ENCODE assay signal across 8 cellular contexts in genomic region chr5:61408476-61409168, GRCh38.
DNase-seq lines count a peak whose midpoint lies in the region; ATAC-seq and TF ChIP-seq lines count a peak whose summit lies in the region.

No MANE protein-coding gene starts in this region.

- peak overlapping the region; percentile 44; the same call in 1 of the 2 replicates for H3K4me2 ChIP-seq in MM.1S (ENCODE audit: low read depth, low read length)

- no peak for TF ChIP-seq CTCF in HEK293 (tag by site-specific recombination; IDR thresholded peaks at IDR 0.05)
- TF ChIP-seq CTCF in MM.1S (IDR thresholded peaks at IDR 0.05; ENCODE audit: low read length) = no peak

- H3K36me3 ChIP-seq in ES-I3 (ENCODE audit: insufficient read depth, low read length) (no peaks in the 10 kb centered on the region), HEK293 (ENCODE audit: control insufficient read depth in 2 of 2, insufficient read depth in 1 of 2, low read length in 2 of 2) (no peaks in the 10 kb centered on the region), MM.1S (replicated peaks; ENCODE audit: insufficient read depth, low read length) (no peaks in the 10 kb centered on the region)

- H3K27ac ChIP-seq in HEK293 (ENCODE audit: extremely low read depth, low read depth, low read length) (no peak overlapping the region), MM.1S (ENCODE audit: low read length) (no peak overlapping the region)

- H3K4me3 Mint-ChIP-seq in naive thymus-derived CD8-positive, alpha-beta T cell = peak overlapping the region; percentile 78 to 94 (median 84)
- H3K4me3 Mint-ChIP-seq in stimulated activated effector memory CD8-positive, alpha-beta T cell treated with anti-CD3 and anti-CD28 coated beads, Interleukin-12 subunit alpha, Interleukin-12 subunit beta, amount 100 ng/mL, for 72 hours = peak overlapping the region; percentile 61

- H3K9ac ChIP-seq in ES-I3 (ENCODE audit: low read depth, low read length) (peak overlapping the region; percentile 57), MM.1S (ENCODE audit: low read length) (peak overlapping the region; percentile 20; the same call in 1 of the 2 replicates)

- POLR2A ChIA-PET in HEK293 (lab: Yijun Ruan, JAX) = interaction anchor here (0.7 to 2.7 kb wide), 3 partner anchors 75 to 106 kb away, joined by 3 to 29 read pairs (median 4); partner anchors contain the start of gene ZSWIM6
- POLR2A ChIA-PET in naive thymus-derived CD8-positive, alpha-beta T cell (lab: Charles Lee) = interaction anchor here (0.6 to 2.3 kb wide), 4 partner anchors 72 to 250 kb away, joined by 3 to 22 read pairs (median 3); partner anchors contain the start of gene ZSWIM6

- peaks cover 0 to 2% (median 0%) of the 10 kb centered on the region in 5 donors for H3K27me3 Mint-ChIP-seq in naive thymus-derived CD8-positive, alpha-beta T cell

- DNase-seq in MM.1S (peak; percentile 99), SHP77 (lab: John Stamatoyannopoulos, UW) (peak; percentile 96 to 98), fibroblast of peridontal ligament (ENCODE audit: extremely low read depth) (peak; percentile 100)
- DNase-seq in activated effector memory CD4-positive, alpha-beta T cell treated with Interleukin-2 at 50 U/mL for 16 hours = peak; percentile 94
- peak; percentile 92 to 99 (median 98) for DNase-seq in naive thymus-derived CD8-positive, alpha-beta T cell
- DNase-seq in stimulated activated effector memory CD8-positive, alpha-beta T cell treated with anti-CD3 and anti-CD28 coated beads, Interleukin-12 subunit alpha, Interleukin-12 subunit beta, amount 100 ng/mL, for 72 hours (ENCODE audit: low spot score in 2 of 2) = peak; percentile 93 to 96

- no peaks in the 10 kb centered on the region for H3K9me3 ChIP-seq in ES-I3 (ENCODE audit: control insufficient read depth, insufficient read depth, low read length)
- H3K9me3 ChIP-seq in HEK293 (ENCODE audit: control insufficient read depth, insufficient read depth, low read depth, low read length) = no peaks in the 10 kb centered on the region
- H3K9me3 ChIP-seq in MM.1S (replicated peaks; ENCODE audit: insufficient read depth, low read length) = no peaks in the 10 kb centered on the region

- H3K4me1 ChIP-seq in ES-I3 (ENCODE audit: insufficient read depth, low read length) (peaks cover 28% of the 10 kb centered on the region), HEK293 (ENCODE audit: control insufficient read depth, insufficient read depth, low read length) (peaks cover 15% of the 10 kb centered on the region; the same call in 1 of the 2 replicates), MM.1S (ENCODE audit: low read length) (peaks cover 17% of the 10 kb centered on the region)

- ATAC-seq in naive thymus-derived CD8-positive, alpha-beta T cell = peak; percentile 94 to 97
- ATAC-seq in stimulated activated effector memory CD8-positive, alpha-beta T cell treated with anti-CD3 and anti-CD28 coated beads, Interleukin-12 subunit alpha, Interleukin-12 subunit beta, amount 100 ng/mL, for 72 hours = peak; percentile 99

- H3K36me3 Mint-ChIP-seq in naive thymus-derived CD8-positive, alpha-beta T cell = no peaks in the 10 kb centered on the region
- peaks cover 6% of the 10 kb centered on the region for H3K36me3 Mint-ChIP-seq in stimulated activated effector memory CD8-positive, alpha-beta T cell treated with anti-CD3 and anti-CD28 coated beads, Interleukin-12 subunit alpha, Interleukin-12 subunit beta, amount 100 ng/mL, for 72 hours

- H3F3A ChIP-seq in MM.1S (ENCODE audit: insufficient read depth, low read length) = no peaks in the 10 kb centered on the region

- H3K9me3 Mint-ChIP-seq in naive thymus-derived CD8-positive, alpha-beta T cell = peaks cover 0 to 2% (median 0%) of the 10 kb centered on the region in 9 donors
- no peaks in the 10 kb centered on the region for H3K9me3 Mint-ChIP-seq in stimulated activated effector memory CD8-positive, alpha-beta T cell treated with anti-CD3 and anti-CD28 coated beads, Interleukin-12 subunit alpha, Interleukin-12 subunit beta, amount 100 ng/mL, for 72 hours

- CTCF ChIA-PET in HEK293 (lab: Yijun Ruan, JAX) = interaction anchor here (0.6 kb wide), 1 partner anchor 23 kb away, joined by 3 read pairs; no protein-coding TSS in a partner anchor

- no peak overlapping the region for H2AFZ ChIP-seq in MM.1S (ENCODE audit: low read length)

- H3K4me3 ChIP-seq in HEK293 (ENCODE audit: low read depth, low read length) (no peak overlapping the region; the same call in 1 of the 2 replicates), MM.1S (ENCODE audit: low read length) (peak overlapping the region; percentile 19; the same call in 1 of the 2 replicates)

- H3K27ac Mint-ChIP-seq in naive thymus-derived CD8-positive, alpha-beta T cell = peak overlapping the region; percentile 77 to 97 (median 93)
- H3K27ac Mint-ChIP-seq in stimulated activated effector memory CD8-positive, alpha-beta T cell treated with anti-CD3 and anti-CD28 coated beads, Interleukin-12 subunit alpha, Interleukin-12 subunit beta, amount 100 ng/mL, for 72 hours = peak overlapping the region; percentile 86

- H3K79me2 ChIP-seq in MM.1S (ENCODE audit: low read length) = peaks cover 28% of the 10 kb centered on the region

- no peaks in the 10 kb centered on the region for H3K27me3 ChIP-seq in MM.1S (replicated peaks; ENCODE audit: insufficient read depth, low read length)

- peaks cover 8 to 45% (median 32%) of the 10 kb centered on the region in 4 donors for H3K4me1 Mint-ChIP-seq in naive thymus-derived CD8-positive, alpha-beta T cell
- peaks cover 34% of the 10 kb centered on the region for H3K4me1 Mint-ChIP-seq in stimulated activated effector memory CD8-positive, alpha-beta T cell treated with anti-CD3 and anti-CD28 coated beads, Interleukin-12 subunit alpha, Interleukin-12 subunit beta, amount 100 ng/mL, for 72 hours

- no peaks in the 10 kb centered on the region for H4K20me1 ChIP-seq in MM.1S (ENCODE audit: insufficient read depth, low read length)

- no peaks in the 10 kb centered on the region for H3K9me2 ChIP-seq in MM.1S (replicated peaks; ENCODE audit: insufficient read depth, low read length)

TF ChIP-seq in HEK293, 187 proteins besides CTCF, POLR2A, EP300 and RAD21 (continues in another document):
- TF ChIP-seq ZNF292 (tag by site-specific recombination; IDR thresholded peaks at IDR 0.05; ENCODE audit: borderline replicate concordance, low read depth) = no peak
- TF ChIP-seq SP2 (tag by site-specific recombination; IDR thresholded peaks at IDR 0.05) = peak; percentile 89
- peak; percentile 53; the same call in 1 of the 2 replicates for TF ChIP-seq GLI2 (tag by site-specific recombination; IDR thresholded peaks at IDR 0.05; ENCODE audit: borderline replicate concordance, low read depth)
- TF ChIP-seq ZNF670 (tag by site-specific recombination; IDR thresholded peaks at IDR 0.05; ENCODE audit: low read depth) = no peak
- TF ChIP-seq, protein P1, sequence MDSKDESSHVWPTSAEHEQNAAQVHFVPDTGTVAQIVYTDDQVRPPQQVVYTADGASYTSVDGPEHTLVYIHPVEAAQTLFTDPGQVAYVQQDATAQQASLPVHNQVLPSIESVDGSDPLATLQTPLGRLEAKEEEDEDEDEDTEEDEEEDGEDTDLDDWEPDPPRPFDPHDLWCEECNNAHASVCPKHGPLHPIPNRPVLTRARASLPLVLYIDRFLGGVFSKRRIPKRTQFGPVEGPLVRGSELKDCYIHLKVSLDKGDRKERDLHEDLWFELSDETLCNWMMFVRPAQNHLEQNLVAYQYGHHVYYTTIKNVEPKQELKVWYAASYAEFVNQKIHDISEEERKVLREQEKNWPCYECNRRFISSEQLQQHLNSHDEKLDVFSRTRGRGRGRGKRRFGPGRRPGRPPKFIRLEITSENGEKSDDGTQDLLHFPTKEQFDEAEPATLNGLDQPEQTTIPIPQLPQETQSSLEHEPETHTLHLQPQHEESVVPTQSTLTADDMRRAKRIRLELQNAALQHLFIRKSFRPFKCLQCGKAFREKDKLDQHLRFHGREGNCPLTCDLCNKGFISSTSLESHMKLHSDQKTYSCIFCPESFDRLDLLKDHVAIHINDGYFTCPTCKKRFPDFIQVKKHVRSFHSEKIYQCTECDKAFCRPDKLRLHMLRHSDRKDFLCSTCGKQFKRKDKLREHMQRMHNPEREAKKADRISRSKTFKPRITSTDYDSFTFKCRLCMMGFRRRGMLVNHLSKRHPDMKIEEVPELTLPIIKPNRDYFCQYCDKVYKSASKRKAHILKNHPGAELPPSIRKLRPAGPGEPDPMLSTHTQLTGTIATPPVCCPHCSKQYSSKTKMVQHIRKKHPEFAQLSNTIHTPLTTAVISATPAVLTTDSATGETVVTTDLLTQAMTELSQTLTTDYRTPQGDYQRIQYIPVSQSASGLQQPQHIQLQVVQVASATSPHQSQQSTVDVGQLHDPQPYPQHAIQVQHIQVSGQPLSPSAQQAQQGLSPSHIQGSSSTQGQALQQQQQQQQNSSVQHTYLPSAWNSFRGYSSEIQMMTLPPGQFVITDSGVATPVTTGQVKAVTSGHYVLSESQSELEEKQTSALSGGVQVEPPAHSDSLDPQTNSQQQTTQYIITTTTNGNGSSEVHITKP (tag by site-specific recombination; IDR thresholded peaks at IDR 0.05) = peak; percentile 75
- TF ChIP-seq, protein P2, sequence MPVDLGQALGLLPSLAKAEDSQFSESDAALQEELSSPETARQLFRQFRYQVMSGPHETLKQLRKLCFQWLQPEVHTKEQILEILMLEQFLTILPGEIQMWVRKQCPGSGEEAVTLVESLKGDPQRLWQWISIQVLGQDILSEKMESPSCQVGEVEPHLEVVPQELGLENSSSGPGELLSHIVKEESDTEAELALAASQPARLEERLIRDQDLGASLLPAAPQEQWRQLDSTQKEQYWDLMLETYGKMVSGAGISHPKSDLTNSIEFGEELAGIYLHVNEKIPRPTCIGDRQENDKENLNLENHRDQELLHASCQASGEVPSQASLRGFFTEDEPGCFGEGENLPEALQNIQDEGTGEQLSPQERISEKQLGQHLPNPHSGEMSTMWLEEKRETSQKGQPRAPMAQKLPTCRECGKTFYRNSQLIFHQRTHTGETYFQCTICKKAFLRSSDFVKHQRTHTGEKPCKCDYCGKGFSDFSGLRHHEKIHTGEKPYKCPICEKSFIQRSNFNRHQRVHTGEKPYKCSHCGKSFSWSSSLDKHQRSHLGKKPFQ (tag by site-specific recombination; IDR thresholded peaks at IDR 0.05) = peak; percentile 100
- TF ChIP-seq, protein P3, sequence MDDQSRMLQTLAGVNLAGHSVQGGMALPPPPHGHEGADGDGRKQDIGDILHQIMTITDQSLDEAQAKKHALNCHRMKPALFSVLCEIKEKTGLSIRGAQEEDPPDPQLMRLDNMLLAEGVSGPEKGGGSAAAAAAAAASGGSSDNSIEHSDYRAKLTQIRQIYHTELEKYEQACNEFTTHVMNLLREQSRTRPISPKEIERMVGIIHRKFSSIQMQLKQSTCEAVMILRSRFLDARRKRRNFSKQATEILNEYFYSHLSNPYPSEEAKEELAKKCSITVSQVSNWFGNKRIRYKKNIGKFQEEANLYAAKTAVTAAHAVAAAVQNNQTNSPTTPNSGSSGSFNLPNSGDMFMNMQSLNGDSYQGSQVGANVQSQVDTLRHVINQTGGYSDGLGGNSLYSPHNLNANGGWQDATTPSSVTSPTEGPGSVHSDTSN (CRISPR knock-in tag; IDR thresholded peaks at IDR 0.05) = peak; percentile 80; the same call in 1 of the 2 replicates
- peak; percentile 72 for TF ChIP-seq WT1 (tag by site-specific recombination; IDR thresholded peaks at IDR 0.05)
- peak; percentile 98 for TF ChIP-seq IKZF3 (tag by site-specific recombination; IDR thresholded peaks at IDR 0.05)
- TF ChIP-seq ZNF501 (tag by site-specific recombination; IDR thresholded peaks at IDR 0.05) = peak; percentile 92
